25 cellular contexts compared by ENCODE assay signal in genomic region chr2:62443886-62444285, GRCh38.
DNase-seq lines count a peak whose midpoint lies in the region; ATAC-seq and TF ChIP-seq lines count a peak whose summit lies in the region.
"Had no signal": no experiment of that assay in that cellular context is flagged by ENCODE, and none has a peak within 500 bp of the region (broad histone marks: within the 10 kb centered on the region; RNA-seq: fewer than 3 reads in every experiment).

No MANE protein-coding gene starts in this region.

- no peak overlapping the region for H3K27ac ChIP-seq in spleen
- H3K27ac ChIP-seq: SJSA1, tibial nerve had no signal

- intact Hi-C loops in spleen (cut with DNase I; ENCODE audit: low total_unique reads): no loop called here

- H3K36me3 ChIP-seq in spleen: no peaks in the 10 kb centered on the region
- H3K36me3 ChIP-seq: BE2C, SJSA1, tibial nerve had no signal

- H3K4me3 ChIP-seq in AG10803 (ENCODE audit: low read length) (no peak overlapping the region), spleen (no peak overlapping the region)
- H3K4me3 ChIP-seq: SJSA1, tibial nerve had no signal

- no peak for DNase-seq in AG10803 (ENCODE audit: low read depth)
- peak; percentile 24 for DNase-seq in UCSD-AML1 (lab: John Stamatoyannopoulos, UW; ENCODE audit: unreplicated experiment)
- peak; percentile 37 for DNase-seq in iPS-NIHi11 (ENCODE audit: low spot score)
- no peak for DNase-seq in NCI-H524 (lab: John Stamatoyannopoulos, UW)
- DNase-seq in spleen: no peak
- no peak for DNase-seq in dedifferentiated amniotic fluid mesenchymal stem cell (ENCODE audit: extremely low spot score)
- no peak for DNase-seq in activated T-cell treated with anti-CD3 and anti-CD28 coated beads, Interleukin-2, amount 50 U/mL, for 72 hours
- DNase-seq: activated CD8-positive, alpha-beta memory T cell treated with anti-CD3 and anti-CD28 coated beads, Interleukin-2, amount 50 U/mL, for 4 hours; activated naive CD8-positive, alpha-beta T cell treated with anti-CD3 and anti-CD28 coated beads, Interleukin-2, amount 10 ng/mL, durations not matched to agents 7 days and 5 days; BE2C; DND-41; effector CD8-positive, alpha-beta T cell; HCEC 1CT; Karpas-422; mesenchymal stem cell; naive thymus-derived CD4-positive, alpha-beta T cell; NCI-H1092; NCI-H187 treated with DMSO at 0.1 percent for 48 hours; NCI-H748 treated with DMSO at 0.1 percent for 48 hours; retina; stimulated activated CD4-positive, alpha-beta T cell treated with anti-CD3 and anti-CD28 coated beads, Interleukin-4, amount 100 ng/mL, for 24 hours; stimulated activated naive CD8-positive, alpha-beta T cell treated with anti-CD3 and anti-CD28 coated beads, Interleukin-15, amount 100 ng/mL, for 72 hours had no signal

- TF ChIP-seq RAD21 in Ishikawa (IDR thresholded peaks at IDR 0.05; ENCODE audit: low read depth): 0 out of 2 replicates have a peak, but pooled peaks have one; percentile 26

- no peak for ATAC-seq in activated T-cell treated with anti-CD3 and anti-CD28 coated beads, Interleukin-2, amount 50 U/mL, for 72 hours (replicated peaks in 1 of 2)
- ATAC-seq: naive thymus-derived CD4-positive, alpha-beta T cell; stimulated activated naive CD8-positive, alpha-beta T cell treated with anti-CD3 and anti-CD28 coated beads, Interleukin-15, amount 100 ng/mL, for 72 hours had no signal

- H3K4me3 Mint-ChIP-seq in activated T-cell treated with anti-CD3 and anti-CD28 coated beads, Interleukin-2, amount 50 U/mL, for 72 hours: no peak overlapping the region
- H3K4me3 Mint-ChIP-seq: activated naive CD8-positive, alpha-beta T cell treated with anti-CD3 and anti-CD28 coated beads, Interleukin-2, amount 10 ng/mL, durations not matched to agents 7 days and 5 days; naive thymus-derived CD4-positive, alpha-beta T cell; stimulated activated naive CD8-positive, alpha-beta T cell treated with anti-CD3 and anti-CD28 coated beads, Interleukin-15, amount 100 ng/mL, for 72 hours had no signal

- no peaks in the 10 kb centered on the region for H3K27me3 ChIP-seq in spleen (replicated peaks in 1 of 7)
- H3K27me3 ChIP-seq: BE2C, SJSA1, tibial nerve had no signal

- no peaks in the 10 kb centered on the region for H3K4me1 ChIP-seq in spleen
- H3K4me1 ChIP-seq: BE2C, SJSA1, tibial nerve had no signal

- TF ChIP-seq EP300 in Ishikawa (IDR thresholded peaks at IDR 0.05; ENCODE audit: borderline replicate concordance): no peak

- no peaks in the 10 kb centered on the region for H3K9me3 ChIP-seq in spleen
- H3K9me3 ChIP-seq: BE2C, SJSA1, tibial nerve had no signal

- TF ChIP-seq POLR2A in spleen (IDR thresholded peaks at IDR 0.05): no peak

- H3K27me3 Mint-ChIP-seq in activated T-cell treated with anti-CD3 and anti-CD28 coated beads, Interleukin-2, amount 50 U/mL, for 72 hours (ENCODE audit: low read depth): peaks cover 8% of the 10 kb centered on the region
- H3K27me3 Mint-ChIP-seq: stimulated activated naive CD8-positive, alpha-beta T cell treated with anti-CD3 and anti-CD28 coated beads, Interleukin-15, amount 100 ng/mL, for 72 hours had no signal

- TF ChIP-seq CTCF in AG10803 (conservative IDR thresholded peaks at IDR 0.05; ENCODE audit: low read length) (0 out of 2 replicates have a peak, but pooled peaks have one; percentile 6), spleen (IDR thresholded peaks at IDR 0.05 in 8 of 11, conservative IDR thresholded peaks at IDR 0.05 in 3 of 11) (no peak)

- no peaks in the 10 kb centered on the region for H3K9me3 Mint-ChIP-seq in activated T-cell treated with anti-CD3 and anti-CD28 coated beads, Interleukin-2, amount 50 U/mL, for 72 hours
- H3K9me3 Mint-ChIP-seq: activated naive CD8-positive, alpha-beta T cell treated with anti-CD3 and anti-CD28 coated beads, Interleukin-2, amount 10 ng/mL, durations not matched to agents 7 days and 5 days; naive thymus-derived CD4-positive, alpha-beta T cell; stimulated activated naive CD8-positive, alpha-beta T cell treated with anti-CD3 and anti-CD28 coated beads, Interleukin-15, amount 100 ng/mL, for 72 hours had no signal

- H3K27ac Mint-ChIP-seq in activated T-cell treated with anti-CD3 and anti-CD28 coated beads, Interleukin-2, amount 50 U/mL, for 72 hours: no peak overlapping the region
- H3K27ac Mint-ChIP-seq: activated naive CD8-positive, alpha-beta T cell treated with anti-CD3 and anti-CD28 coated beads, Interleukin-2, amount 10 ng/mL, durations not matched to agents 7 days and 5 days; naive thymus-derived CD4-positive, alpha-beta T cell; stimulated activated naive CD8-positive, alpha-beta T cell treated with anti-CD3 and anti-CD28 coated beads, Interleukin-15, amount 100 ng/mL, for 72 hours had no signal

- no peaks in the 10 kb centered on the region for H3K4me1 Mint-ChIP-seq in activated T-cell treated with anti-CD3 and anti-CD28 coated beads, Interleukin-2, amount 50 U/mL, for 72 hours (ENCODE audit: low read depth)
- H3K4me1 Mint-ChIP-seq: activated naive CD8-positive, alpha-beta T cell treated with anti-CD3 and anti-CD28 coated beads, Interleukin-2, amount 10 ng/mL, durations not matched to agents 7 days and 5 days; naive thymus-derived CD4-positive, alpha-beta T cell; stimulated activated naive CD8-positive, alpha-beta T cell treated with anti-CD3 and anti-CD28 coated beads, Interleukin-15, amount 100 ng/mL, for 72 hours had no signal

- 85 to 100% (median 94%) methylated on average over 1 to 4 of the region's 4 CpGs for WGBS in spleen, 5 donors

- H3K36me3 Mint-ChIP-seq in activated T-cell treated with anti-CD3 and anti-CD28 coated beads, Interleukin-2, amount 50 U/mL, for 72 hours (ENCODE audit: insufficient read depth in 2 of 2): no peaks in the 10 kb centered on the region
- H3K36me3 Mint-ChIP-seq: activated naive CD8-positive, alpha-beta T cell treated with anti-CD3 and anti-CD28 coated beads, Interleukin-2, amount 10 ng/mL, durations not matched to agents 7 days and 5 days; naive thymus-derived CD4-positive, alpha-beta T cell had no signal

TF ChIP-seq in Ishikawa, 13 proteins besides CTCF, POLR2A, EP300 and RAD21:
- TF ChIP-seq NFIC (IDR thresholded peaks at IDR 0.05): no peak

Comparison
In these comparisons a context has a peak if more than half of its experiments do, and no peak if none do; other contexts are left out.
1. DNase-seq: peak in UCSD-AML1 (single experiment) and iPS-NIHi11 (single experiment); none in AG10803 (single experiment), NCI-H524 (0 of 2), spleen (single experiment), dedifferentiated amniotic fluid mesenchymal stem cell (single experiment) and activated T-cell treated with anti-CD3 and anti-CD28 coated beads, Interleukin-2, amount 50 U/mL, for 72 hours (0 of 2).